In genomic region chr3:186362988-186363387, GRCh38 we compare ENCODE assay signal across 27 cellular contexts. TPM values are rescaled to one million over a fixed set of nuclear protein-coding genes. Genes with fewer than 3 reads are reported as not detected.
DNase-seq lines count a peak whose midpoint lies in the region; ATAC-seq and TF ChIP-seq lines count a peak whose summit lies in the region.
"Had no signal": no experiment of that assay in that cellular context is flagged by ENCODE, and none has a peak within 500 bp of the region (broad histone marks: within the 10 kb centered on the region; RNA-seq: fewer than 3 reads in every experiment).

No MANE protein-coding gene starts in this region.

- intact Hi-C loops in esophagus squamous epithelium (cut with DNase I): no loop called here

- H3K9ac ChIP-seq in smooth muscle cell (ENCODE audit: low read depth): no peak overlapping the region

- H3K4me1 ChIP-seq in esophagus squamous epithelium: peaks cover 10 to 33% (median 13%) of the 10 kb centered on the region in 3 donors
- peaks cover 28% of the 10 kb centered on the region for H3K4me1 ChIP-seq in smooth muscle cell (ENCODE audit: low read depth)
- H3K4me1 ChIP-seq: breast epithelium, colonic mucosa had no signal

- H3K27ac ChIP-seq in esophagus squamous epithelium (peak overlapping the region in 3 of 4 donors; percentile 58 to 85 (median 80)), smooth muscle cell (ENCODE audit: low read depth) (no peak overlapping the region)
- H3K27ac ChIP-seq: breast epithelium, colonic mucosa, left lung had no signal

- DNase-seq in ELR (ENCODE audit: low read depth) (peak; percentile 14), T-cell (no peak), esophagus squamous epithelium (lab: John Stamatoyannopoulos, UW) (no peak), smooth muscle cell (lab: John Stamatoyannopoulos, UW; ENCODE audit: unreplicated experiment) (no peak)
- DNase-seq: activated CD8-positive, alpha-beta T cell treated with anti-CD3 and anti-CD28 coated beads for 36 hours; activated effector memory CD4-positive, alpha-beta T cell treated with Interleukin-2 at 50 U/mL for 16 hours; CD8-positive, alpha-beta T cell; colonic mucosa; GDM1; left lung; natural killer cell; NCI-H1105; NCI-H2029 treated with DMSO at 0.1 percent for 48 hours; NCI-H226; NCI-H774; SHP77; stimulated activated CD4-positive, alpha-beta T cell treated with anti-CD3 and anti-CD28 coated beads, Interleukin-15, amount 100 ng/mL, for 24 hours; stomach; T1000; transverse colon had no signal

- POLR2A ChIA-PET in T-cell (lab: Charles Lee): no interaction called here

- H3K9me3 ChIP-seq in esophagus squamous epithelium: no peaks in the 10 kb centered on the region
- H3K9me3 ChIP-seq in smooth muscle cell (replicated peaks; ENCODE audit: low read depth): no peaks in the 10 kb centered on the region
- H3K9me3 ChIP-seq: breast epithelium, colonic mucosa, left lung, stomach, transverse colon had no signal

- no peaks in the 10 kb centered on the region for H3K36me3 Mint-ChIP-seq in T-cell
- H3K36me3 Mint-ChIP-seq: CD8-positive, alpha-beta T cell; mesothelial cell of epicardium; natural killer cell had no signal

- H3F3A ChIP-seq in smooth muscle cell (ENCODE audit: low read depth): no peaks in the 10 kb centered on the region

- TF ChIP-seq POLR2A in esophagus squamous epithelium (IDR thresholded peaks at IDR 0.05): no peak

- H2AFZ ChIP-seq in smooth muscle cell (ENCODE audit: low read depth): no peak overlapping the region

- H3K4me3 ChIP-seq in esophagus squamous epithelium (no peak overlapping the region), smooth muscle cell (no peak overlapping the region)

- H3K4me3 Mint-ChIP-seq in T-cell: peak overlapping the region in 2 of 3 donors; percentile 5 to 62
- H3K4me3 Mint-ChIP-seq: CD8-positive, alpha-beta T cell; natural killer cell had no signal

- peaks cover 5 to 86% (median 15%) of the 10 kb centered on the region in 4 donors for H3K27me3 ChIP-seq in esophagus squamous epithelium
- peaks cover 64% of the 10 kb centered on the region for H3K27me3 ChIP-seq in smooth muscle cell (ENCODE audit: low read depth)

- CTCF ChIA-PET in T-cell (lab: Charles Lee): no interaction called here

- peaks cover 6 to 13% (median 10%) of the 10 kb centered on the region in 3 donors for H3K4me1 Mint-ChIP-seq in T-cell

- peaks cover 49 to 56% of the 10 kb centered on the region in 2 donors for H3K27me3 Mint-ChIP-seq in T-cell

- H3K4me2 ChIP-seq in smooth muscle cell: peak overlapping the region; percentile 91

- no peaks in the 10 kb centered on the region for H3K79me2 ChIP-seq in smooth muscle cell (ENCODE audit: low read depth)

- H3K36me3 ChIP-seq in esophagus squamous epithelium (no peaks in the 10 kb centered on the region), smooth muscle cell (ENCODE audit: low read depth) (no peaks in the 10 kb centered on the region)
- H3K36me3 ChIP-seq: breast epithelium, colonic mucosa, left lung, stomach, transverse colon had no signal

- TF ChIP-seq CTCF in esophagus squamous epithelium (IDR thresholded peaks at IDR 0.05) (no peak), smooth muscle cell (IDR thresholded peaks at IDR 0.05; ENCODE audit: borderline replicate concordance, insufficient read depth, poor library complexity, severe bottlenecking) (no peak)

- ATAC-seq in T-cell (replicated peaks in 1 of 4): no peak
- ATAC-seq in GM18511 (IDR thresholded peaks at IDR 0.05; ENCODE audit: unreplicated experiment): no peak
- no peak for ATAC-seq in GM19467 (IDR thresholded peaks at IDR 0.05; ENCODE audit: unreplicated experiment)
- ATAC-seq in HG03095 (IDR thresholded peaks at IDR 0.05; ENCODE audit: unreplicated experiment): no peak
- ATAC-seq in GM21381 (IDR thresholded peaks at IDR 0.05; ENCODE audit: unreplicated experiment): no peak
- ATAC-seq: activated CD4-positive, CD25-positive, alpha-beta regulatory T cell treated with anti-CD3 and anti-CD28 coated beads, Interleukin-2, amount 50 U/mL, for 24 hours; CD8-positive, alpha-beta T cell had no signal

- 50 to 53% methylated on average over 6 to 7 of the region's 10 CpGs for WGBS in esophagus squamous epithelium, 2 donors
- WGBS in smooth muscle cell (ENCODE audit: low lambda C conversion rate): 51% methylated on average over 10 of the region's 10 CpGs

- no peak overlapping the region for H3K27ac Mint-ChIP-seq in T-cell
- H3K27ac Mint-ChIP-seq: activated CD8-positive, alpha-beta T cell treated with anti-CD3 and anti-CD28 coated beads for 36 hours; CD8-positive, alpha-beta T cell; mesothelial cell of epicardium; natural killer cell had no signal

- no peaks in the 10 kb centered on the region for H3K9me3 Mint-ChIP-seq in T-cell
- H3K9me3 Mint-ChIP-seq: activated CD8-positive, alpha-beta T cell treated with anti-CD3 and anti-CD28 coated beads for 36 hours; CD8-positive, alpha-beta T cell; mesothelial cell of epicardium; natural killer cell had no signal

- no peaks in the 10 kb centered on the region for H4K20me1 ChIP-seq in smooth muscle cell (ENCODE audit: low read depth)

RNA-seq across cellular contexts. Expression of gene DGKG, which starts 1.0 kb away (rescaled TPM):
- total RNA-seq in T-cell (under 1 TPM in 2 of 5 donors, not detected in 3; 0.03 to 0.10 TPM), esophagus squamous epithelium (10 to 100 TPM in 1 of 4 donors, 1 to 10 TPM in 3; 1.2 to 13.7 (median 2.1) TPM), smooth muscle cell (1.1 TPM in 1 of 2 replicates, not detected in the other)
- 0.64 TPM in 1 of 2 replicates, not detected in the other for polyA plus RNA-seq in smooth muscle cell
- total RNA-seq: CD8-positive, alpha-beta T cell had no signal
